In genomic region chr2:142974288-142975024, GRCh38 we compare ENCODE assay signal across 11 cellular contexts.
A peak's percentile ranks its signal among the peaks of the same experiment; 100 is the strongest.
DNase-seq lines count a peak whose midpoint lies in the region; ATAC-seq and TF ChIP-seq lines count a peak whose summit lies in the region.
"Had no signal": no experiment of that assay in that cellular context is flagged by ENCODE, and none has a peak within 500 bp of the region (broad histone marks: within the 10 kb centered on the region; RNA-seq: fewer than 3 reads in every experiment).

No MANE protein-coding gene starts in this region.

- H3K36me3 Mint-ChIP-seq in chondrocyte (ENCODE audit: low read depth) = no peaks in the 10 kb centered on the region

- H3K4me2 ChIP-seq in osteoblast (ENCODE audit: insufficient read depth, low read length) = peak overlapping the region; percentile 29

- H3K4me3 ChIP-seq in osteoblast (ENCODE audit: insufficient read depth, low read length) (no peak overlapping the region), tibial artery (no peak overlapping the region)
- H3K4me3 ChIP-seq: heart right ventricle had no signal

- H3K36me3 ChIP-seq in osteoblast (ENCODE audit: insufficient read depth, low read length) (no peaks in the 10 kb centered on the region), tibial artery (no peaks in the 10 kb centered on the region)
- H3K36me3 ChIP-seq: heart right ventricle had no signal

- no peaks in the 10 kb centered on the region for H4K20me1 ChIP-seq in osteoblast (ENCODE audit: insufficient read depth, low read length)

- peak overlapping the region; percentile 76 for H3K27ac Mint-ChIP-seq in chondrocyte (ENCODE audit: unreplicated experiment)
- H3K27ac Mint-ChIP-seq: activated CD4-positive, alpha-beta memory T cell treated with anti-CD3 and anti-CD28 coated beads, Interleukin-2, amount 10 ng/mL, durations not matched to agents 7 days and 5 days had no signal

- H3K4me1 ChIP-seq in osteoblast (ENCODE audit: insufficient read depth, low read length) (peaks cover 20% of the 10 kb centered on the region), tibial artery (peaks cover 0 to 7% (median 2%) of the 10 kb centered on the region in 4 donors)

- H3K4me3 Mint-ChIP-seq in chondrocyte (ENCODE audit: unreplicated experiment) = no peak overlapping the region
- H3K4me3 Mint-ChIP-seq: activated CD4-positive, alpha-beta memory T cell treated with anti-CD3 and anti-CD28 coated beads, Interleukin-2, amount 10 ng/mL, durations not matched to agents 7 days and 5 days had no signal

- intact Hi-C loops in tibial artery (cut with DNase I; ENCODE audit: low total_unique reads) = loop anchor here (5.0 kb wide), 1 partner anchor 292 kb away; no protein-coding TSS in a partner anchor

- TF ChIP-seq CTCF in chondrocyte (IDR thresholded peaks at IDR 0.05) (no peak), osteoblast (IDR thresholded peaks at IDR 0.05; ENCODE audit: extremely low read depth, low read depth, low read length) (no peak), tibial artery (IDR thresholded peaks at IDR 0.05) (no peak)

- DNase-seq in chondrocyte (ENCODE audit: low spot score) (no peak), osteoblast (ENCODE audit: insufficient read length, low spot score, missing footprints) (peak; percentile 4), tibial artery (no peak), SW 1271 (lab: John Stamatoyannopoulos, UW) (no peak), nucleus accumbens (lab: John Stamatoyannopoulos, UW) (no peak)
- DNase-seq: activated CD4-positive, alpha-beta memory T cell treated with anti-CD3 and anti-CD28 coated beads, Interleukin-2, amount 10 ng/mL, durations not matched to agents 7 days and 5 days; heart right ventricle; NCI-H2081 treated with DMSO at 0.1 percent for 48 hours had no signal

- H3K27me3 ChIP-seq in osteoblast (ENCODE audit: insufficient read depth, low read length) = no peaks in the 10 kb centered on the region
- no peaks in the 10 kb centered on the region for H3K27me3 ChIP-seq in tibial artery
- H3K27me3 ChIP-seq: heart right ventricle had no signal

- H2AFZ ChIP-seq in osteoblast (ENCODE audit: low read length) = peak overlapping the region; percentile 56

- no peaks in the 10 kb centered on the region for H3K27me3 Mint-ChIP-seq in chondrocyte (ENCODE audit: low read depth)

- no peaks in the 10 kb centered on the region for H3K9me3 ChIP-seq in osteoblast (ENCODE audit: low read depth, low read length)
- H3K9me3 ChIP-seq in tibial artery = no peaks in the 10 kb centered on the region
- H3K9me3 ChIP-seq: heart right ventricle had no signal

- ATAC-seq in GM19043 (IDR thresholded peaks at IDR 0.05; ENCODE audit: low read depth, unreplicated experiment) (peak; percentile 60), HG03558 (IDR thresholded peaks at IDR 0.05; ENCODE audit: extremely low read depth, unreplicated experiment) (peak; percentile 53), GM21390 (IDR thresholded peaks at IDR 0.05; ENCODE audit: unreplicated experiment) (no peak)

- no peaks in the 10 kb centered on the region for H3K9me3 Mint-ChIP-seq in chondrocyte (ENCODE audit: low read depth)
- H3K9me3 Mint-ChIP-seq: activated CD4-positive, alpha-beta memory T cell treated with anti-CD3 and anti-CD28 coated beads, Interleukin-2, amount 10 ng/mL, durations not matched to agents 7 days and 5 days had no signal

- H3K4me1 Mint-ChIP-seq in chondrocyte (ENCODE audit: low read depth) = peaks cover 28% of the 10 kb centered on the region
- H3K4me1 Mint-ChIP-seq: activated CD4-positive, alpha-beta memory T cell treated with anti-CD3 and anti-CD28 coated beads, Interleukin-2, amount 10 ng/mL, durations not matched to agents 7 days and 5 days had no signal

- H3K27ac ChIP-seq in osteoblast (ENCODE audit: low read depth, low read length) = peak overlapping the region; percentile 35
- no peak overlapping the region for H3K27ac ChIP-seq in tibial artery
- H3K27ac ChIP-seq: heart right ventricle had no signal

- no peaks in the 10 kb centered on the region for H3K79me2 ChIP-seq in osteoblast (ENCODE audit: insufficient read depth, low read length)
